Comparison of ENCODE assay signal across 9 cellular contexts in genomic region chr14:99718031-99718810, GRCh38. TPM values are rescaled to one million over a fixed set of nuclear protein-coding genes. Genes with fewer than 3 reads are reported as not detected.
DNase-seq lines count a peak whose midpoint lies in the region; ATAC-seq, FAIRE-seq and TF ChIP-seq lines count a peak whose summit lies in the region.
"Had no signal": no experiment of that assay in that cellular context is flagged by ENCODE, and none has a peak within 500 bp of the region (broad histone marks: within the 10 kb centered on the region; RNA-seq: fewer than 3 reads in every experiment).

No MANE protein-coding gene starts in this region.

- H3K9ac ChIP-seq in endodermal cell (ENCODE audit: extremely low read depth, low read length, poor library complexity, severe bottlenecking): no peak overlapping the region
- no peak overlapping the region for H3K9ac ChIP-seq in trophoblast cell (ENCODE audit: low read length)
- H3K9ac ChIP-seq in HepG2 (ENCODE audit: insufficient read depth, low read depth, low read length): no peak overlapping the region

- no peak overlapping the region for H4K8ac ChIP-seq in trophoblast cell (ENCODE audit: low read depth, low read length)

- no peak overlapping the region for H3K14ac ChIP-seq in trophoblast cell (ENCODE audit: low read length)

- no peak overlapping the region for H2BK12ac ChIP-seq in trophoblast cell (ENCODE audit: low read length)

- no peak for TF ChIP-seq RAD21 in HepG2 (CRISPR knock-in tag; IDR thresholded peaks at IDR 0.05)

- H3K4me1 ChIP-seq in endodermal cell (ENCODE audit: control insufficient read depth, insufficient read depth, low read length) (no peaks in the 10 kb centered on the region), trophoblast cell (ENCODE audit: control insufficient read depth in 1 of 2, insufficient read depth in 2 of 2, low read length in 2 of 2) (no peaks in the 10 kb centered on the region), HepG2 (ENCODE audit: insufficient read depth, low read length) (no peaks in the 10 kb centered on the region)

- H3K23ac ChIP-seq in trophoblast cell (ENCODE audit: low read length): no peak overlapping the region

- no peak overlapping the region for H2BK5ac ChIP-seq in trophoblast cell (ENCODE audit: low read depth, low read length, poor library complexity)

- in situ Hi-C loops in HepG2 (cut with HindIII; ENCODE audit: extremely low pct_ligation_motif_present, low pct_unique_long_range_greater_than_20kb): no loop called here

- H3K79me2 ChIP-seq in trophoblast cell (ENCODE audit: control insufficient read depth, insufficient read depth, low read length, poor library complexity) (no peaks in the 10 kb centered on the region), HepG2 (ENCODE audit: insufficient read depth, low read length) (no peaks in the 10 kb centered on the region)

- peaks cover 2% of the 10 kb centered on the region for H3K9me3 Mint-ChIP-seq in endodermal cell
- no peaks in the 10 kb centered on the region for H3K9me3 Mint-ChIP-seq in immature natural killer cell
- H3K9me3 Mint-ChIP-seq: dendritic cell treated with granulocyte-macrophage colony-stimulating factor and Interleukin-4, amounts not matched to agents 40 ng/mL and 50 ng/mL, for 4 days had no signal

- H4K20me1 ChIP-seq in HepG2 (ENCODE audit: insufficient read depth, low read length): no peaks in the 10 kb centered on the region

- H3K27me3 ChIP-seq in endodermal cell (ENCODE audit: control insufficient read depth, insufficient read depth, low read length, poor library complexity, severe bottlenecking): no peaks in the 10 kb centered on the region
- no peaks in the 10 kb centered on the region for H3K27me3 ChIP-seq in trophoblast cell (ENCODE audit: insufficient read depth, low read length)
- H3K27me3 ChIP-seq in HepG2 (ENCODE audit: control insufficient read depth in 1 of 2, insufficient read depth in 2 of 2, low read length in 2 of 2): peaks cover 3 to 9% of the 10 kb centered on the region in 2 experiments; a peak in 3 of 5 replicates

- TF ChIP-seq CTCF in endodermal cell (conservative IDR thresholded peaks at IDR 0.05) (no peak), HepG2 (CRISPR knock-in tag; IDR thresholded peaks at IDR 0.05) (no peak)

- H3K4me2 ChIP-seq in trophoblast cell (ENCODE audit: low read length) (no peak overlapping the region), HepG2 (ENCODE audit: low read depth, low read length) (no peak overlapping the region)

- no peaks in the 10 kb centered on the region for H3K36me3 ChIP-seq in endodermal cell (ENCODE audit: control insufficient read depth, insufficient read depth, low read length)
- no peaks in the 10 kb centered on the region for H3K36me3 ChIP-seq in trophoblast cell (ENCODE audit: control insufficient read depth in 1 of 2, insufficient read depth in 2 of 2, low read length in 2 of 2)
- no peaks in the 10 kb centered on the region for H3K36me3 ChIP-seq in HepG2 (replicated peaks in 1 of 2; ENCODE audit: control insufficient read depth in 1 of 2, insufficient read depth in 2 of 2, low read length in 2 of 2)

- H3K36me3 Mint-ChIP-seq in endodermal cell (ENCODE audit: low read depth) (no peaks in the 10 kb centered on the region), immature natural killer cell (no peaks in the 10 kb centered on the region)

- no peaks in the 10 kb centered on the region for H3K9me3 ChIP-seq in endodermal cell (ENCODE audit: control insufficient read depth, low read length)
- H3K9me3 ChIP-seq in trophoblast cell (ENCODE audit: insufficient read depth, low read depth, low read length): peaks cover 2% of the 10 kb centered on the region
- H3K9me3 ChIP-seq in HepG2 (ENCODE audit: low read length): no peaks in the 10 kb centered on the region

- BruUV-seq in HepG2 (replicated peaks; lab: Mats Ljungman, UMichigan): no TSS peak

- no peak overlapping the region for H4K91ac ChIP-seq in trophoblast cell (ENCODE audit: low read depth, low read length)

- H3K27me3 Mint-ChIP-seq in endodermal cell (ENCODE audit: insufficient read depth) (peaks cover 6% of the 10 kb centered on the region), immature natural killer cell (ENCODE audit: low read depth in 3 of 3) (peaks cover 4 to 6% (median 4%) of the 10 kb centered on the region in 3 donors)

- peak; percentile 54 for DNase-seq in endodermal cell
- DNase-seq in trophoblast cell: no peak
- DNase-seq in HepG2 (ENCODE audit: low spot score): no peak
- DNase-seq in immature natural killer cell: no peak
- DNase-seq in DMS153 treated with DMSO at 0.1 percent for 48 hours (lab: John Stamatoyannopoulos, UW; ENCODE audit: unreplicated experiment): no peak

- no peak overlapping the region for H3K18ac ChIP-seq in trophoblast cell (ENCODE audit: low read length)

- H2AK5ac ChIP-seq in trophoblast cell (ENCODE audit: low read length): no peak overlapping the region

- H3K79me1 ChIP-seq in trophoblast cell (ENCODE audit: low read length): no peaks in the 10 kb centered on the region

- CTCF ChIA-PET in HepG2 (lab: Yijun Ruan, JAX; ENCODE audit: low intra/inter-chr PET ratio, low total read pairs): no interaction called here

- H3K27ac Mint-ChIP-seq in endodermal cell (no peak overlapping the region), immature natural killer cell (no peak overlapping the region)
- H3K27ac Mint-ChIP-seq: dendritic cell treated with granulocyte-macrophage colony-stimulating factor and Interleukin-4, amounts not matched to agents 40 ng/mL and 50 ng/mL, for 4 days had no signal

- intact Hi-C loops in HepG2 (cut with micrococcal nuclease; ENCODE audit: unreplicated experiment): no loop called here

- peak overlapping the region; percentile 32 for H3K27ac ChIP-seq in endodermal cell (ENCODE audit: low read depth, low read length)
- H3K27ac ChIP-seq in trophoblast cell (ENCODE audit: low read depth, low read length): no peak overlapping the region
- H3K27ac ChIP-seq in HepG2 (ENCODE audit: extremely low read length, insufficient read depth, low read length): no peak overlapping the region

- ATAC-seq in GM18498 (IDR thresholded peaks at IDR 0.05; ENCODE audit: unreplicated experiment) (peak; percentile 67), GM21367 (IDR thresholded peaks at IDR 0.05; ENCODE audit: unreplicated experiment) (peak; percentile 98), HG03159 (IDR thresholded peaks at IDR 0.05; ENCODE audit: unreplicated experiment) (peak; percentile 97), HepG2 (no peak)

- H3K4me3 ChIP-seq in endodermal cell (ENCODE audit: low read length) (no peak overlapping the region), trophoblast cell (ENCODE audit: low read depth, low read length) (no peak overlapping the region), HepG2 (replicated peaks in 1 of 3; ENCODE audit: insufficient read depth in 1 of 3, low read depth in 2 of 3, low read length in 3 of 3) (no peak overlapping the region)

- no peak for FAIRE-seq in HepG2 (lab: Jason Lieb, UNC)

- H3K4me3 Mint-ChIP-seq in endodermal cell (no peak overlapping the region), immature natural killer cell (no peak overlapping the region)
- H3K4me3 Mint-ChIP-seq: dendritic cell treated with granulocyte-macrophage colony-stimulating factor and Interleukin-4, amounts not matched to agents 40 ng/mL and 50 ng/mL, for 4 days had no signal

- no peak overlapping the region for H4K12ac ChIP-seq in trophoblast cell (ENCODE audit: low read depth, low read length)

- TF ChIP-seq EP300 in HepG2 (IDR thresholded peaks at IDR 0.05; ENCODE audit: low read depth in 2 of 2, low read length in 2 of 2) (no peak), HepG2 (CRISPR knock-in tag; IDR thresholded peaks at IDR 0.05; ENCODE audit: borderline replicate concordance) (no peak)

- no peak overlapping the region for H3K4ac ChIP-seq in trophoblast cell (ENCODE audit: low read depth, low read length)

- H2AFZ ChIP-seq in trophoblast cell (ENCODE audit: insufficient read depth, low read length, poor library complexity) (no peak overlapping the region), HepG2 (ENCODE audit: low read length) (no peak overlapping the region)

- H3K4me1 Mint-ChIP-seq in endodermal cell (peaks cover 4% of the 10 kb centered on the region), immature natural killer cell (no peaks in the 10 kb centered on the region)

- H2BK120ac ChIP-seq in trophoblast cell (ENCODE audit: insufficient read depth, low read length, poor library complexity): no peak overlapping the region

- POLR2A ChIA-PET in HepG2 (lab: Yijun Ruan, JAX): no interaction called here

- WGBS in endodermal cell (ENCODE audit: insufficient coverage in 1 of 2, insufficient read length in 1 of 2), 2 experiments: 86 to 88% methylated on average over 7 to 14 of the region's 14 CpGs
- no CpG with 5 or more reads among the region's 14 CpGs for WGBS in trophoblast cell (ENCODE audit: extremely low coverage, insufficient coverage, insufficient read length)
- 40% methylated on average over 14 of the region's 14 CpGs for WGBS in HepG2 (ENCODE audit: low lambda C conversion rate)

- TF ChIP-seq POLR2A in HepG2 (IDR thresholded peaks at IDR 0.05; ENCODE audit: insufficient read depth in 1 of 2, low read depth in 2 of 2, low read length in 2 of 2): no peak

RNA-seq across cellular contexts. Expression of gene CYP46A1, which starts 34.1 kb away (rescaled TPM):
- total RNA-seq in endodermal cell (under 1 TPM; 0.55 to 0.57 TPM), HepG2 (2016; rRNA removed; fragmentation: Illumina TruSeq; extraction: Trizol) (not detected in 2 replicates)
- polyA plus RNA-seq in endodermal cell (2013, experiment 1 of 2): 4.1 TPM
- 4.8 TPM for polyA plus RNA-seq in endodermal cell (2013, experiment 2 of 2)
- 0.35 and 0.41 TPM in 2 replicates for polyA plus RNA-seq in trophoblast cell (2013)
- total RNA-seq in HepG2 (2016; cell fraction: cytosol; rRNA removed; fragmentation: Illumina TruSeq; extraction: Trizol; ENCODE audit: low read depth): not detected in 2 replicates
- not detected in 2 replicates for total RNA-seq in HepG2 (2016; cell fraction: insoluble cytoplasmic fraction; rRNA removed; fragmentation: Illumina TruSeq; extraction: Trizol)
- not detected in 2 replicates for total RNA-seq in HepG2 (2016; cell fraction: membrane; rRNA removed; fragmentation: Illumina TruSeq; extraction: Trizol)
- not detected in 2 replicates for total RNA-seq in HepG2 (2016; cell fraction: nucleus; rRNA removed; fragmentation: Illumina TruSeq; extraction: Trizol)
- polyA plus RNA-seq in HepG2 (2011; rRNA removed) (not detected in 2 replicates), immature natural killer cell (not detected)
- polyA plus RNA-seq in HepG2 (2011; cell fraction: cytosol; rRNA removed): not detected in 2 replicates
- 0.06 and 0.12 TPM in 2 replicates for polyA plus RNA-seq in HepG2 (2011; cell fraction: nucleus; rRNA removed)
- polyA plus RNA-seq in HepG2 (2012): not detected in 2 replicates
- 0.06 TPM in 2 replicates for polyA plus RNA-seq in HepG2 (2016; cell fraction: cytosol; fragmentation: Illumina TruSeq; extraction: Trizol; ENCODE audit: low read depth)
- not detected in 2 replicates for polyA plus RNA-seq in HepG2 (2016; cell fraction: insoluble cytoplasmic fraction; fragmentation: Illumina TruSeq; extraction: Trizol; ENCODE audit: low read depth)
- not detected in 2 replicates for polyA plus RNA-seq in HepG2 (2016; cell fraction: membrane; fragmentation: Illumina TruSeq; extraction: Trizol; ENCODE audit: low read depth)
- polyA plus RNA-seq in HepG2 (2016; cell fraction: nucleus; fragmentation: Illumina TruSeq; extraction: Trizol; ENCODE audit: insufficient read depth, low read depth): 0.11 and 0.14 TPM in 2 replicates
- 0.02 TPM in 1 of 2 replicates, not detected in the other for polyA minus RNA-seq in HepG2 (2011; rRNA and poly(A)+ RNA removed; ENCODE audit: low replicate concordance)
- not detected in 2 replicates for polyA minus RNA-seq in HepG2 (2011; cell fraction: cytosol; rRNA and poly(A)+ RNA removed)
- under 0.01 and 0.12 TPM in 2 replicates for polyA minus RNA-seq in HepG2 (2011; cell fraction: nucleus; rRNA and poly(A)+ RNA removed)
